ENCODE assay signal across 6 cellular contexts in genomic region chr2:21544392-21544791, GRCh38.
"Had no signal": no experiment of that assay in that cellular context is flagged by ENCODE, and none has a peak within 500 bp of the region (broad histone marks: within the 10 kb centered on the region; RNA-seq: fewer than 3 reads in every experiment).

No MANE protein-coding gene starts in this region.

- H3K9ac ChIP-seq: GM23248 had no signal

- H3K4me3 ChIP-seq: GM23248, K562 had no signal

- H3K27ac ChIP-seq: GM23248 had no signal

- DNase-seq: GM23248, H9, HCEC 1CT, IMR-90, KG1 had no signal

- ATAC-seq: K562 had no signal
